In the genomic region with DNA sequence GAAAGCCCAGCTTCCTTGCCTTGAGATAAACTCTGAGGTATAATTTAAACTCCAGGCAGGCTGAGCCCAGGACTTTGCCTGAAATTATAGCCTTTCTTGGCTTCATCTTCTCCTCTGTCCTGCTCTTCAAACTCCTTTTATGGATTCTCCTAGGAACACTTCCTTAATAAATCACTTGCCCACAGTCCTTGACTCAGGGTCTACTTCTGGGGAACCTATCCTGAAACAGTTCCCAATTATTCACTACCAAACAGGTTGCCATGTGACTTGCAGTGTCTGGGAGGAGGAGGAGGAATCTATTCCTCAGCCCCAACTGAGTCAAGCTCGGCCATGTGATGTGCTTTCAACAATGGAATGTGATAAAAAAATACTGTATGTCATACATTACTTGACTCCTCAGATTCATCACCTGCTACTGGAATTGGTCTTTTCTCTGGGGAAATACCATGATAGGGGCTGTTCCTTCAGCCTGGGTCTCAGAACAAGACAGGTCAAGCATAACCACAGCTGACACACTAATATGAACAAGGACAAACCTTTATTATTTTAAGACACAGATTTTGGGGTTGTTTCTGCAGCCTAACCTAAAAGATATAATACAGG, we compare ENCODE assay signal across 14 cellular contexts. TPM values are rescaled to one million over a fixed set of nuclear protein-coding genes. Genes with fewer than 3 reads are reported as not detected.
A peak's percentile ranks its signal among the peaks of the same experiment; 100 is the strongest.
DNase-seq lines count a peak whose midpoint lies in the region; ATAC-seq, FAIRE-seq and TF ChIP-seq lines count a peak whose summit lies in the region.
"Had no signal": no experiment of that assay in that cellular context is flagged by ENCODE, and none has a peak within 500 bp of the region (broad histone marks: within the 10 kb centered on the region; RNA-seq: fewer than 3 reads in every experiment).

No MANE protein-coding gene starts in this region.

- TF ChIP-seq CTCF in SK-N-SH (IDR thresholded peaks at IDR 0.05) (no peak), fibroblast of pulmonary artery (IDR thresholded peaks at IDR 0.05; ENCODE audit: low read length, missing control alignments) (no peak), pancreas (IDR thresholded peaks at IDR 0.05) (no peak)

- no peak for ATAC-seq in GM18909 (IDR thresholded peaks at IDR 0.05; ENCODE audit: poor library complexity, unreplicated experiment)
- ATAC-seq in pancreas = no peak
- ATAC-seq: left cardiac atrium; naive thymus-derived CD4-positive, alpha-beta T cell had no signal

- intact Hi-C loops in pancreas (cut with DNase I) = no loop called here

- H3K4me2 ChIP-seq in SK-N-SH = no peak overlapping the region; the same call in 1 of the 2 replicates

- H3K9me2 ChIP-seq in SK-N-SH = no peaks in the 10 kb centered on the region

- POLR2A ChIA-PET in SK-N-SH (lab: Yijun Ruan, JAX) = no interaction called here

- FAIRE-seq in pancreas (lab: Jason Lieb, UNC) = no peak

- no peak for TF ChIP-seq EP300 in SK-N-SH (IDR thresholded peaks at IDR 0.05; ENCODE audit: borderline replicate concordance in 1 of 2, low read depth in 1 of 2, low read length in 1 of 2)

- H2AFZ ChIP-seq in SK-N-SH (ENCODE audit: low read depth) = no peak overlapping the region

- peaks cover 6 to 17% of the 10 kb centered on the region in 2 experiments; a peak in 2 of 4 replicates for H3K4me1 ChIP-seq in SK-N-SH (ENCODE audit: control insufficient read depth in 1 of 2, insufficient read depth in 2 of 2, low read depth in 1 of 2, low read length in 1 of 2)
- no peaks in the 10 kb centered on the region for H3K4me1 ChIP-seq in HAP-1
- peaks cover 4 to 9% (median 7%) of the 10 kb centered on the region in 3 donors for H3K4me1 ChIP-seq in pancreas

- H3K27ac ChIP-seq in SK-N-SH (ENCODE audit: low read depth in 2 of 2, low read length in 1 of 2) (no peak overlapping the region), pancreas (no peak overlapping the region)

- 40% methylated on average over 1 of the region's 1 CpG for WGBS in SK-N-SH (ENCODE audit: low lambda C conversion rate)
- 65 to 70% methylated on average over 1 of the region's 1 CpG for WGBS in pancreas, 2 donors

- H3K27me3 ChIP-seq in SK-N-SH (ENCODE audit: insufficient read depth) (no peaks in the 10 kb centered on the region), HAP-1 (ENCODE audit: low read depth) (no peaks in the 10 kb centered on the region), pancreas (no peaks in the 10 kb centered on the region)

- H3K36me3 ChIP-seq in SK-N-SH (replicated peaks in 1 of 2; ENCODE audit: control insufficient read depth in 1 of 2, insufficient read depth in 2 of 2, low read length in 1 of 2) = no peaks in the 10 kb centered on the region
- H3K36me3 ChIP-seq in HAP-1 (replicated peaks) = no peaks in the 10 kb centered on the region
- H3K36me3 ChIP-seq in pancreas = no peaks in the 10 kb centered on the region

- H3K4me3 ChIP-seq in SK-N-SH (ENCODE audit: low read depth in 2 of 2, low read length in 1 of 2) = no peak overlapping the region
- H3K4me3 ChIP-seq in fibroblast of pulmonary artery (replicated peaks; ENCODE audit: low read depth, low read length) = no peak overlapping the region
- no peak overlapping the region for H3K4me3 ChIP-seq in skeletal muscle cell (ENCODE audit: low read depth, low read length)
- H3K4me3 ChIP-seq in HAP-1 = no peak overlapping the region
- no peak overlapping the region for H3K4me3 ChIP-seq in pancreas

- CTCF ChIA-PET in SK-N-SH (lab: Yijun Ruan, JAX) = no interaction called here

- no peak overlapping the region for H3K9ac ChIP-seq in SK-N-SH

- H3F3A ChIP-seq in SK-N-SH (replicated peaks; ENCODE audit: insufficient read depth) = peaks cover 2% of the 10 kb centered on the region

- no peak for TF ChIP-seq RAD21 in SK-N-SH (IDR thresholded peaks at IDR 0.05; ENCODE audit: low read length)

- in situ Hi-C loops in HAP-1 (cut with MboI; ENCODE audit: low sequenced_read_pairs) = no loop called here

- DNase-seq in GM04504 (ENCODE audit: low read depth) = peak; percentile 60
- no peak for DNase-seq in SK-N-SH
- DNase-seq in fibroblast of pulmonary artery (ENCODE audit: low read depth) = peak; percentile 47
- DNase-seq in skeletal muscle cell (ENCODE audit: low read depth) = peak; percentile 51
- DNase-seq in activated T-cell treated with anti-CD3 and anti-CD28 coated beads for 4 hours = no peak
- no peak for DNase-seq in HAP-1 (ENCODE audit: low spot score in 2 of 2)
- DNase-seq in pancreas = no peak
- DNase-seq: anterior cingulate cortex; glutamatergic neuron; left cardiac atrium; naive thymus-derived CD4-positive, alpha-beta T cell; T-helper 2 cell had no signal

- H3K79me2 ChIP-seq in SK-N-SH (ENCODE audit: insufficient read depth) = no peaks in the 10 kb centered on the region

- no peaks in the 10 kb centered on the region for H4K20me1 ChIP-seq in SK-N-SH (ENCODE audit: insufficient read depth)

- no peaks in the 10 kb centered on the region for H3K9me3 ChIP-seq in SK-N-SH
- H3K9me3 ChIP-seq in HAP-1 = no peaks in the 10 kb centered on the region
- H3K9me3 ChIP-seq in pancreas = no peaks in the 10 kb centered on the region

TF ChIP-seq in SK-N-SH, 30 proteins besides CTCF, POLR2A, EP300 and RAD21:
- TF ChIP-seq, protein P1, sequence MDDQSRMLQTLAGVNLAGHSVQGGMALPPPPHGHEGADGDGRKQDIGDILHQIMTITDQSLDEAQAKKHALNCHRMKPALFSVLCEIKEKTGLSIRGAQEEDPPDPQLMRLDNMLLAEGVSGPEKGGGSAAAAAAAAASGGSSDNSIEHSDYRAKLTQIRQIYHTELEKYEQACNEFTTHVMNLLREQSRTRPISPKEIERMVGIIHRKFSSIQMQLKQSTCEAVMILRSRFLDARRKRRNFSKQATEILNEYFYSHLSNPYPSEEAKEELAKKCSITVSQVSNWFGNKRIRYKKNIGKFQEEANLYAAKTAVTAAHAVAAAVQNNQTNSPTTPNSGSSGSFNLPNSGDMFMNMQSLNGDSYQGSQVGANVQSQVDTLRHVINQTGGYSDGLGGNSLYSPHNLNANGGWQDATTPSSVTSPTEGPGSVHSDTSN (IDR thresholded peaks at IDR 0.05) = 0 out of 2 replicates have a peak, but pooled peaks have one; percentile 29
- no peak for TF ChIP-seq GATA2 (CRISPR knock-in tag; IDR thresholded peaks at IDR 0.05)
- TF ChIP-seq, protein P2, sequence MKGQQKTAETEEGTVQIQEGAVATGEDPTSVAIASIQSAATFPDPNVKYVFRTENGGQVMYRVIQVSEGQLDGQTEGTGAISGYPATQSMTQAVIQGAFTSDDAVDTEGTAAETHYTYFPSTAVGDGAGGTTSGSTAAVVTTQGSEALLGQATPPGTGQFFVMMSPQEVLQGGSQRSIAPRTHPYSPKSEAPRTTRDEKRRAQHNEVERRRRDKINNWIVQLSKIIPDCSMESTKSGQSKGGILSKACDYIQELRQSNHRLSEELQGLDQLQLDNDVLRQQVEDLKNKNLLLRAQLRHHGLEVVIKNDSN (IDR thresholded peaks at IDR 0.05; ENCODE audit: borderline replicate concordance, low read depth) = peak; percentile 39; the same call in 1 of the 2 replicates
TF ChIP-seq in SK-N-SH: peak in this region for 2.

RNA-seq across cellular contexts. Expression of a gene that starts 20.5 kb away (rescaled TPM):
- polyA plus RNA-seq in SK-N-SH (2012; rRNA removed) (747 and 824 TPM in 2 replicates), pancreas (10 to 100 TPM; 22.3 to 42.2 TPM)
- polyA plus RNA-seq in SK-N-SH (2012; cell fraction: cytosol; rRNA removed) = 479 and 617 TPM in 2 replicates
- 431 and 582 TPM in 2 replicates for polyA plus RNA-seq in SK-N-SH (2012; cell fraction: nucleus; rRNA removed)
- total RNA-seq in pancreas = 100 to 1,000 TPM in 2 of 6 donors, 10 to 100 TPM in 4; 32.5 to 178 (median 53.2) TPM

RNA-seq across cellular contexts. Expression of a gene that starts 39.6 kb away (rescaled TPM):
- 0.10 and 0.12 TPM in 2 replicates for polyA plus RNA-seq in SK-N-SH (2012; rRNA removed)
- polyA plus RNA-seq in SK-N-SH (2012; cell fraction: cytosol; rRNA removed) = 0.01 TPM in 2 replicates
- 0.70 and 0.83 TPM in 2 replicates for polyA plus RNA-seq in SK-N-SH (2012; cell fraction: nucleus; rRNA removed)
- under 1 TPM in 5 of 6 donors, not detected in 1; 0.04 to 0.09 (median 0.09) TPM for total RNA-seq in pancreas
- polyA plus RNA-seq in pancreas = under 1 TPM; 0.04 to 0.14 TPM
- total RNA-seq: RPMI7951 had no signal
- polyA plus RNA-seq: naive thymus-derived CD4-positive, alpha-beta T cell had no signal

Comparison
In these comparisons a context has a peak if more than half of its experiments do, and no peak if none do; other contexts are left out.
1. DNase-seq: peak in GM04504 (single experiment), fibroblast of pulmonary artery (single experiment) and skeletal muscle cell (single experiment); none in SK-N-SH (single experiment), activated T-cell treated with anti-CD3 and anti-CD28 coated beads for 4 hours (single experiment), HAP-1 (0 of 2) and pancreas (0 of 6).
2. RNA of a gene that starts 20.5 kb away (polyA plus RNA-seq): 431 to 824 TPM in SK-N-SH; 22.3 to 42.2 TPM in pancreas; every median in the first group is over 10 times any median in the second.